In the genomic region with DNA sequence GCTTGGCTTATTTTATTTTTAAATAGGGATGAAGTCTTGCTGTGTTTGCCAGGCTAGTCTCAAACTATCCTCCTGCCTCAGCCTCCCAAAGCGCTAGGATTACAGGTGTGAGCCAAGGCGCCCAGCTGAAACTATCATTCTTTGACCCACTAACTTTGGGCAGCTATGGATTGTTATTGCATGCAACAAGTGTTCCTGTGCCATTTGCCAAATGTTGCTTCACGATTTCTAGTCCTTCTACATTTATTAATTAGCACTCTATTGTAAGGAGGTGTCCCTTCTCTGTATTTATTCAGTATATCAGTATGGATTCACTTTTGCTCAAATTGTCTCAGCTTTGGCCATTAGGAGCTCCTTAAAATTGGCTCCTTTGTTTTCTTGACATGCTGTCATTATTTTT, we compare ENCODE assay signal across 34 cellular contexts. TPM values are rescaled to one million over a fixed set of nuclear protein-coding genes. Genes with fewer than 3 reads are reported as not detected.
"Had no signal": no experiment of that assay in that cellular context is flagged by ENCODE, and none has a peak within 500 bp of the region (broad histone marks: within the 10 kb centered on the region; RNA-seq: fewer than 3 reads in every experiment).

No MANE protein-coding gene starts in this region.

- H3K36me3 Mint-ChIP-seq: naive B cell had no signal

- H3K36me3 ChIP-seq: pancreas, vagina had no signal

- DNase-seq: dorsolateral prefrontal cortex; effector CD4-positive, alpha-beta T cell; foreskin keratinocyte; heart left ventricle; kidney; mucosa of descending colon; naive B cell; pancreas; stimulated activated CD4-positive, alpha-beta T cell treated with anti-CD3 and anti-CD28 coated beads, Interleukin-12 subunit alpha, Interleukin-12 subunit beta, amount 100 ng/mL, for 4 hours; stimulated activated CD4-positive, alpha-beta T cell treated with anti-CD3 and anti-CD28 coated beads, Interleukin-1b, Interleukin-23, amount 100 ng/mL, for 48 hours; stimulated activated CD4-positive, alpha-beta T cell treated with anti-CD3 and anti-CD28 coated beads, Interleukin-4, amount 100 ng/mL, for 1 hour; stimulated activated CD8-positive, alpha-beta memory T cell treated with anti-CD3 and anti-CD28 coated beads, Interleukin-4, amount 100 ng/mL, for 48 hours; stimulated activated naive CD4-positive, alpha-beta T cell treated with Interleukin-2 at 50 U/mL for 16 hours; stomach; trophoblast cell had no signal

- H3K4me1 Mint-ChIP-seq: mesothelial cell of epicardium, nephron had no signal

- H3K4me2 ChIP-seq: hepatocyte, smooth muscle cell had no signal

- H3K27me3 ChIP-seq: dorsolateral prefrontal cortex, foreskin keratinocyte, gastroesophageal sphincter, heart left ventricle, hepatocyte, neutrophil, pancreas, right lobe of liver, stomach, thyroid gland, vagina had no signal

- H3K27ac ChIP-seq: dorsolateral prefrontal cortex, epithelial cell of prostate, foreskin keratinocyte, gastroesophageal sphincter, heart left ventricle, hepatocyte, neutrophil, pancreas, right lobe of liver, stomach, thyroid gland, vagina had no signal

- H3K9me3 Mint-ChIP-seq: memory B cell, mesothelial cell of epicardium, naive B cell, nephron had no signal

- H3K9me3 ChIP-seq: gastroesophageal sphincter, heart left ventricle, mucosa of descending colon, neutrophil, pancreas, right lobe of liver, stomach, thyroid gland, vagina had no signal

- ATAC-seq: esophagus mucosa, foreskin keratinocyte, gastroesophageal sphincter, heart left ventricle, left lobe of liver, mucosa of descending colon, pancreas, right lobe of liver had no signal

- H2AFZ ChIP-seq: hepatocyte had no signal

- H3K4me3 ChIP-seq: dorsolateral prefrontal cortex, gastroesophageal sphincter, heart left ventricle, hepatocyte, lung, mucosa of descending colon, pancreas, right lobe of liver, smooth muscle cell, stomach, thyroid gland, vagina had no signal

- H3K4me3 Mint-ChIP-seq: memory B cell, mesothelial cell of epicardium, nephron had no signal

- H3K27ac Mint-ChIP-seq: memory B cell, mesothelial cell of epicardium had no signal

- H3K27me3 Mint-ChIP-seq: memory B cell, naive B cell had no signal

RNA-seq across cellular contexts. Expression of gene OPRD1, which starts 38.9 kb away (rescaled TPM):
- total RNA-seq: esophagus mucosa, foreskin keratinocyte, kidney, left lobe of liver, liver, omental fat pad, posterior vena cava, right lobe of liver, subcutaneous adipose tissue, ureter had no signal
- polyA plus RNA-seq: foreskin keratinocyte had no signal
